Comparison of ENCODE assay signal across 10 cellular contexts in genomic region chr5:50853151-50853550, GRCh38.
DNase-seq lines count a peak whose midpoint lies in the region; ATAC-seq lines count a peak whose summit lies in the region.
"Had no signal": no experiment of that assay in that cellular context is flagged by ENCODE, and none has a peak within 500 bp of the region (broad histone marks: within the 10 kb centered on the region; RNA-seq: fewer than 3 reads in every experiment).

No MANE protein-coding gene starts in this region.

- no peaks in the 10 kb centered on the region for H3K36me3 Mint-ChIP-seq in activated naive CD8-positive, alpha-beta T cell treated with anti-CD3 and anti-CD28 coated beads, Interleukin-2, amount 10 ng/mL, durations not matched to agents 7 days and 5 days
- no peaks in the 10 kb centered on the region for H3K36me3 Mint-ChIP-seq in activated naive CD8-positive, alpha-beta T cell treated with anti-CD3 and anti-CD28 coated beads for 36 hours
- H3K36me3 Mint-ChIP-seq in stimulated activated naive B cell treated with anti-CD40 and anti-IgM and Interleukin-4, amounts not matched to agents 10 μg/mL and 1 μg/mL and 100 μg/mL, for 72 hours, result no peaks in the 10 kb centered on the region
- H3K36me3 Mint-ChIP-seq: activated CD8-positive, alpha-beta memory T cell treated with anti-CD3 and anti-CD28 coated beads, Interleukin-2, amount 10 ng/mL, durations not matched to agents 7 days and 5 days had no signal

- no peak overlapping the region for H3K4me3 Mint-ChIP-seq in activated naive CD8-positive, alpha-beta T cell treated with anti-CD3 and anti-CD28 coated beads, Interleukin-2, amount 10 ng/mL, durations not matched to agents 7 days and 5 days
- H3K4me3 Mint-ChIP-seq in activated naive CD8-positive, alpha-beta T cell treated with anti-CD3 and anti-CD28 coated beads for 36 hours, result no peak overlapping the region
- H3K4me3 Mint-ChIP-seq in stimulated activated naive B cell treated with anti-CD40 and anti-IgM and Interleukin-4, amounts not matched to agents 10 μg/mL and 1 μg/mL and 100 μg/mL, for 72 hours, result peak overlapping the region; percentile 33
- H3K4me3 Mint-ChIP-seq: activated CD8-positive, alpha-beta memory T cell treated with anti-CD3 and anti-CD28 coated beads, Interleukin-2, amount 10 ng/mL, durations not matched to agents 7 days and 5 days had no signal

- ATAC-seq in activated naive CD8-positive, alpha-beta T cell treated with anti-CD3 and anti-CD28 coated beads, Interleukin-2, amount 10 ng/mL, durations not matched to agents 7 days and 5 days (ENCODE audit: low read depth), result peak; percentile 42
- peak; percentile 59 for ATAC-seq in HG03060 (IDR thresholded peaks at IDR 0.05; ENCODE audit: low read depth, unreplicated experiment)
- ATAC-seq in stimulated activated naive B cell treated with anti-CD40 and anti-IgM and Interleukin-4, amounts not matched to agents 10 μg/mL and 1 μg/mL and 100 μg/mL, for 72 hours (replicated peaks), result peak; percentile 94 to 95
- ATAC-seq: A549; activated CD8-positive, alpha-beta memory T cell treated with anti-CD3 and anti-CD28 coated beads, Interleukin-2, amount 10 ng/mL, durations not matched to agents 7 days and 5 days had no signal

- POLR2A ChIA-PET in activated naive CD8-positive, alpha-beta T cell treated with anti-CD3 and anti-CD28 coated beads, Interleukin-2, amount 10 ng/mL, durations not matched to agents 7 days and 5 days (lab: Charles Lee), result interaction anchor here (0.9 to 1.2 kb wide), 2 partner anchors 17 to 37 kb away, joined by 3 read pairs; no protein-coding TSS in a partner anchor

- H3K27ac Mint-ChIP-seq in activated naive CD8-positive, alpha-beta T cell treated with anti-CD3 and anti-CD28 coated beads, Interleukin-2, amount 10 ng/mL, durations not matched to agents 7 days and 5 days, result no peak overlapping the region
- no peak overlapping the region for H3K27ac Mint-ChIP-seq in activated naive CD8-positive, alpha-beta T cell treated with anti-CD3 and anti-CD28 coated beads for 36 hours
- peak overlapping the region; percentile 74 for H3K27ac Mint-ChIP-seq in stimulated activated naive B cell treated with anti-CD40 and anti-IgM and Interleukin-4, amounts not matched to agents 10 μg/mL and 1 μg/mL and 100 μg/mL, for 72 hours
- H3K27ac Mint-ChIP-seq: activated CD8-positive, alpha-beta memory T cell treated with anti-CD3 and anti-CD28 coated beads, Interleukin-2, amount 10 ng/mL, durations not matched to agents 7 days and 5 days had no signal

- peaks cover 12% of the 10 kb centered on the region for H3K4me1 Mint-ChIP-seq in activated naive CD8-positive, alpha-beta T cell treated with anti-CD3 and anti-CD28 coated beads, Interleukin-2, amount 10 ng/mL, durations not matched to agents 7 days and 5 days
- peaks cover 4% of the 10 kb centered on the region for H3K4me1 Mint-ChIP-seq in activated naive CD8-positive, alpha-beta T cell treated with anti-CD3 and anti-CD28 coated beads for 36 hours
- peaks cover 37 to 58% of the 10 kb centered on the region in 2 donors for H3K4me1 Mint-ChIP-seq in stimulated activated naive B cell treated with anti-CD40 and anti-IgM and Interleukin-4, amounts not matched to agents 10 μg/mL and 1 μg/mL and 100 μg/mL, for 72 hours

- no peak for DNase-seq in activated naive CD8-positive, alpha-beta T cell treated with anti-CD3 and anti-CD28 coated beads, Interleukin-2, amount 10 ng/mL, durations not matched to agents 7 days and 5 days
- no peak for DNase-seq in activated naive CD8-positive, alpha-beta T cell treated with anti-CD3 and anti-CD28 coated beads for 36 hours
- DNase-seq in SIG-M5 treated with dmso at 0.1 percent for 504 hours (lab: John Stamatoyannopoulos, UW; ENCODE audit: unreplicated experiment) (peak; percentile 97), occipital lobe (lab: John Stamatoyannopoulos, UW) (no peak), NCI-H1436 treated with DMSO at 0.1 percent for 48 hours (lab: John Stamatoyannopoulos, UW) (no peak)
- DNase-seq in stimulated activated naive B cell treated with anti-CD40 and anti-IgM and Interleukin-4, amounts not matched to agents 10 μg/mL and 1 μg/mL and 100 μg/mL, for 72 hours, result peak; percentile 59
- DNase-seq in stimulated activated CD8-positive, alpha-beta memory T cell treated with anti-CD3 and anti-CD28 coated beads, Interleukin-4, amount 100 ng/mL, for 48 hours, result no peak
- DNase-seq: activated CD8-positive, alpha-beta memory T cell treated with anti-CD3 and anti-CD28 coated beads, Interleukin-2, amount 10 ng/mL, durations not matched to agents 7 days and 5 days had no signal

- peaks cover 3% of the 10 kb centered on the region for H3K9me3 Mint-ChIP-seq in activated naive CD8-positive, alpha-beta T cell treated with anti-CD3 and anti-CD28 coated beads, Interleukin-2, amount 10 ng/mL, durations not matched to agents 7 days and 5 days
- no peaks in the 10 kb centered on the region for H3K9me3 Mint-ChIP-seq in activated naive CD8-positive, alpha-beta T cell treated with anti-CD3 and anti-CD28 coated beads for 36 hours
- H3K9me3 Mint-ChIP-seq in stimulated activated naive B cell treated with anti-CD40 and anti-IgM and Interleukin-4, amounts not matched to agents 10 μg/mL and 1 μg/mL and 100 μg/mL, for 72 hours, result peaks cover 3 to 4% of the 10 kb centered on the region in 2 donors

- H3K27me3 Mint-ChIP-seq in activated naive CD8-positive, alpha-beta T cell treated with anti-CD3 and anti-CD28 coated beads, Interleukin-2, amount 10 ng/mL, durations not matched to agents 7 days and 5 days, result peaks cover 5% of the 10 kb centered on the region
- H3K27me3 Mint-ChIP-seq in activated naive CD8-positive, alpha-beta T cell treated with anti-CD3 and anti-CD28 coated beads for 36 hours, result peaks cover 3% of the 10 kb centered on the region
- no peaks in the 10 kb centered on the region for H3K27me3 Mint-ChIP-seq in stimulated activated naive B cell treated with anti-CD40 and anti-IgM and Interleukin-4, amounts not matched to agents 10 μg/mL and 1 μg/mL and 100 μg/mL, for 72 hours
- H3K27me3 Mint-ChIP-seq: activated CD8-positive, alpha-beta memory T cell treated with anti-CD3 and anti-CD28 coated beads, Interleukin-2, amount 10 ng/mL, durations not matched to agents 7 days and 5 days had no signal

Comparison
In these comparisons a context has a peak if more than half of its experiments do, and no peak if none do; other contexts are left out.
1. ATAC-seq: peak in every context shown above with its lines; median percentile 94 in stimulated activated naive B cell treated with anti-CD40 and anti-IgM and Interleukin-4, amounts not matched to agents 10 μg/mL and 1 μg/mL and 100 μg/mL, for 72 hours; 59 in HG03060; 42 in activated naive CD8-positive, alpha-beta T cell treated with anti-CD3 and anti-CD28 coated beads, Interleukin-2, amount 10 ng/mL, durations not matched to agents 7 days and 5 days.
2. DNase-seq: peak in SIG-M5 treated with dmso at 0.1 percent for 504 hours (single experiment) and stimulated activated naive B cell treated with anti-CD40 and anti-IgM and Interleukin-4, amounts not matched to agents 10 μg/mL and 1 μg/mL and 100 μg/mL, for 72 hours (single experiment); none in activated naive CD8-positive, alpha-beta T cell treated with anti-CD3 and anti-CD28 coated beads, Interleukin-2, amount 10 ng/mL, durations not matched to agents 7 days and 5 days (single experiment), activated naive CD8-positive, alpha-beta T cell treated with anti-CD3 and anti-CD28 coated beads for 36 hours (single experiment), occipital lobe (single experiment), stimulated activated CD8-positive, alpha-beta memory T cell treated with anti-CD3 and anti-CD28 coated beads, Interleukin-4, amount 100 ng/mL, for 48 hours (single experiment) and NCI-H1436 treated with DMSO at 0.1 percent for 48 hours (single experiment).
3. H3K4me3 Mint-ChIP-seq: peak in stimulated activated naive B cell treated with anti-CD40 and anti-IgM and Interleukin-4, amounts not matched to agents 10 μg/mL and 1 μg/mL and 100 μg/mL, for 72 hours (2 of 2); none in activated naive CD8-positive, alpha-beta T cell treated with anti-CD3 and anti-CD28 coated beads, Interleukin-2, amount 10 ng/mL, durations not matched to agents 7 days and 5 days (single experiment) and activated naive CD8-positive, alpha-beta T cell treated with anti-CD3 and anti-CD28 coated beads for 36 hours (single experiment).